In genomic region chr1:42846257-42847110, GRCh38 we compare ENCODE assay signal across 1 cellular context.
TF ChIP-seq lines count a peak whose summit lies in the region.

ZNF691 (plus strand) TSS chr1:42846613; CDS start chr1:42849659, 3,046 bp downstream.

TF ChIP-seq in K562, 482 proteins besides CTCF, POLR2A, EP300 and RAD21 (continued from another document and continues in another):
- TF ChIP-seq CHD7 (IDR thresholded peaks at IDR 0.05; ENCODE audit: low read depth, low read length) (no peak), ZNF253 (CRISPR knock-in tag; conservative IDR thresholded peaks at IDR 0.05) (no peak), PHF21A (IDR thresholded peaks at IDR 0.05; ENCODE audit: borderline replicate concordance, low read depth) (peak; percentile 45; the same call in 1 of the 2 replicates), IRF2 (CRISPR knock-in tag; IDR thresholded peaks at IDR 0.05) (no peak), ZFX (CRISPR knock-in tag; IDR thresholded peaks at IDR 0.05) (peak; percentile 93), EZH2 (IDR thresholded peaks at IDR 0.05; ENCODE audit: borderline replicate concordance, low read depth, low read length) (no peak), SNAPC5 (CRISPR knock-in tag; IDR thresholded peaks at IDR 0.05) (no peak), ZFPM2 (CRISPR knock-in tag; IDR thresholded peaks at IDR 0.05) (no peak), PHB2 (IDR thresholded peaks at IDR 0.05; ENCODE audit: low read depth) (no peak), POLR2B (IDR thresholded peaks at IDR 0.05; ENCODE audit: low read depth, partially characterized antibody) (peak; percentile 84), CEBPG (CRISPR knock-in tag; IDR thresholded peaks at IDR 0.05) (no peak), CEBPG (tag; conservative IDR thresholded peaks at IDR 0.05 in 1 of 2, IDR thresholded peaks at IDR 0.05 in 1 of 2) (no peak), ZNF668 (CRISPR knock-in tag; IDR thresholded peaks at IDR 0.05) (no peak), KLF16 (IDR thresholded peaks at IDR 0.05) (peak; percentile 35; the same call in 1 of the 2 replicates), ZNF3 (CRISPR knock-in tag; IDR thresholded peaks at IDR 0.05) (no peak), ZNF146 (CRISPR knock-in tag; IDR thresholded peaks at IDR 0.05; ENCODE audit: unreplicated experiment) (no peak), NR3C1 (CRISPR knock-in tag; IDR thresholded peaks at IDR 0.05) (no peak), NFE2 (IDR thresholded peaks at IDR 0.05; ENCODE audit: low read depth) (no peak), ARID2 (IDR thresholded peaks at IDR 0.05) (no peak; the same call in 1 of the 2 replicates), BMI1 (IDR thresholded peaks at IDR 0.05; ENCODE audit: low read length) (no peak), PTTG1 (tag; IDR thresholded peaks at IDR 0.05; ENCODE audit: low read depth) (no peak), NRF1 (conservative IDR thresholded peaks at IDR 0.05 in 1 of 2, IDR thresholded peaks at IDR 0.05 in 1 of 2) (peak; percentile 39 to 49; a peak in 3 of 4 replicates), CBX2 (IDR thresholded peaks at IDR 0.05; ENCODE audit: insufficient read depth, low read length, poor library complexity, severe bottlenecking) (no peak), ZNF408 (CRISPR knock-in tag; IDR thresholded peaks at IDR 0.05; ENCODE audit: low read depth) (no peak), EP400 (IDR thresholded peaks at IDR 0.05) (peak; percentile 85), SP1 (CRISPR knock-in tag; IDR thresholded peaks at IDR 0.05) (peak; percentile 90), TAL1 (IDR thresholded peaks at IDR 0.05) (peak; percentile 13; the same call in 1 of the 2 replicates), SRSF3 (IDR thresholded peaks at IDR 0.05; ENCODE audit: insufficient read depth, low read length) (0 out of 2 replicates have a peak, but pooled peaks have one; percentile 40), ZNF174 (CRISPR knock-in tag; IDR thresholded peaks at IDR 0.05) (no peak), LCOR (CRISPR knock-in tag; IDR thresholded peaks at IDR 0.05) (peak; percentile 83), GTF3C2 (IDR thresholded peaks at IDR 0.05; ENCODE audit: borderline replicate concordance, extremely low read depth, insufficient read length) (no peak)
- TF ChIP-seq, protein P1, sequence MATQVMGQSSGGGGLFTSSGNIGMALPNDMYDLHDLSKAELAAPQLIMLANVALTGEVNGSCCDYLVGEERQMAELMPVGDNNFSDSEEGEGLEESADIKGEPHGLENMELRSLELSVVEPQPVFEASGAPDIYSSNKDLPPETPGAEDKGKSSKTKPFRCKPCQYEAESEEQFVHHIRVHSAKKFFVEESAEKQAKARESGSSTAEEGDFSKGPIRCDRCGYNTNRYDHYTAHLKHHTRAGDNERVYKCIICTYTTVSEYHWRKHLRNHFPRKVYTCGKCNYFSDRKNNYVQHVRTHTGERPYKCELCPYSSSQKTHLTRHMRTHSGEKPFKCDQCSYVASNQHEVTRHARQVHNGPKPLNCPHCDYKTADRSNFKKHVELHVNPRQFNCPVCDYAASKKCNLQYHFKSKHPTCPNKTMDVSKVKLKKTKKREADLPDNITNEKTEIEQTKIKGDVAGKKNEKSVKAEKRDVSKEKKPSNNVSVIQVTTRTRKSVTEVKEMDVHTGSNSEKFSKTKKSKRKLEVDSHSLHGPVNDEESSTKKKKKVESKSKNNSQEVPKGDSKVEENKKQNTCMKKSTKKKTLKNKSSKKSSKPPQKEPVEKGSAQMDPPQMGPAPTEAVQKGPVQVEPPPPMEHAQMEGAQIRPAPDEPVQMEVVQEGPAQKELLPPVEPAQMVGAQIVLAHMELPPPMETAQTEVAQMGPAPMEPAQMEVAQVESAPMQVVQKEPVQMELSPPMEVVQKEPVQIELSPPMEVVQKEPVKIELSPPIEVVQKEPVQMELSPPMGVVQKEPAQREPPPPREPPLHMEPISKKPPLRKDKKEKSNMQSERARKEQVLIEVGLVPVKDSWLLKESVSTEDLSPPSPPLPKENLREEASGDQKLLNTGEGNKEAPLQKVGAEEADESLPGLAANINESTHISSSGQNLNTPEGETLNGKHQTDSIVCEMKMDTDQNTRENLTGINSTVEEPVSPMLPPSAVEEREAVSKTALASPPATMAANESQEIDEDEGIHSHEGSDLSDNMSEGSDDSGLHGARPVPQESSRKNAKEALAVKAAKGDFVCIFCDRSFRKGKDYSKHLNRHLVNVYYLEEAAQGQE (CRISPR knock-in tag; IDR thresholded peaks at IDR 0.05; ENCODE audit: low read depth), result 0 out of 2 replicates have a peak, but pooled peaks have one; percentile 65
- TF ChIP-seq, protein P2, sequence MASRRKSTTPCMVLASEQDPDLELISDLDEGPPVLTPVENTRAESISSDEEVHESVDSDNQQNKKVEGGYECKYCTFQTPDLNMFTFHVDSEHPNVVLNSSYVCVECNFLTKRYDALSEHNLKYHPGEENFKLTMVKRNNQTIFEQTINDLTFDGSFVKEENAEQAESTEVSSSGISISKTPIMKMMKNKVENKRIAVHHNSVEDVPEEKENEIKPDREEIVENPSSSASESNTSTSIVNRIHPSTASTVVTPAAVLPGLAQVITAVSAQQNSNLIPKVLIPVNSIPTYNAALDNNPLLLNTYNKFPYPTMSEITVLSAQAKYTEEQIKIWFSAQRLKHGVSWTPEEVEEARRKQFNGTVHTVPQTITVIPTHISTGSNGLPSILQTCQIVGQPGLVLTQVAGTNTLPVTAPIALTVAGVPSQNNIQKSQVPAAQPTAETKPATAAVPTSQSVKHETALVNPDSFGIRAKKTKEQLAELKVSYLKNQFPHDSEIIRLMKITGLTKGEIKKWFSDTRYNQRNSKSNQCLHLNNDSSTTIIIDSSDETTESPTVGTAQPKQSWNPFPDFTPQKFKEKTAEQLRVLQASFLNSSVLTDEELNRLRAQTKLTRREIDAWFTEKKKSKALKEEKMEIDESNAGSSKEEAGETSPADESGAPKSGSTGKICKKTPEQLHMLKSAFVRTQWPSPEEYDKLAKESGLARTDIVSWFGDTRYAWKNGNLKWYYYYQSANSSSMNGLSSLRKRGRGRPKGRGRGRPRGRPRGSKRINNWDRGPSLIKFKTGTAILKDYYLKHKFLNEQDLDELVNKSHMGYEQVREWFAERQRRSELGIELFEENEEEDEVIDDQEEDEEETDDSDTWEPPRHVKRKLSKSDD (conservative IDR thresholded peaks at IDR 0.05; ENCODE audit: low read length), result 0 out of 2 replicates have a peak, but pooled peaks have one; percentile 16
- TF ChIP-seq, protein P3, sequence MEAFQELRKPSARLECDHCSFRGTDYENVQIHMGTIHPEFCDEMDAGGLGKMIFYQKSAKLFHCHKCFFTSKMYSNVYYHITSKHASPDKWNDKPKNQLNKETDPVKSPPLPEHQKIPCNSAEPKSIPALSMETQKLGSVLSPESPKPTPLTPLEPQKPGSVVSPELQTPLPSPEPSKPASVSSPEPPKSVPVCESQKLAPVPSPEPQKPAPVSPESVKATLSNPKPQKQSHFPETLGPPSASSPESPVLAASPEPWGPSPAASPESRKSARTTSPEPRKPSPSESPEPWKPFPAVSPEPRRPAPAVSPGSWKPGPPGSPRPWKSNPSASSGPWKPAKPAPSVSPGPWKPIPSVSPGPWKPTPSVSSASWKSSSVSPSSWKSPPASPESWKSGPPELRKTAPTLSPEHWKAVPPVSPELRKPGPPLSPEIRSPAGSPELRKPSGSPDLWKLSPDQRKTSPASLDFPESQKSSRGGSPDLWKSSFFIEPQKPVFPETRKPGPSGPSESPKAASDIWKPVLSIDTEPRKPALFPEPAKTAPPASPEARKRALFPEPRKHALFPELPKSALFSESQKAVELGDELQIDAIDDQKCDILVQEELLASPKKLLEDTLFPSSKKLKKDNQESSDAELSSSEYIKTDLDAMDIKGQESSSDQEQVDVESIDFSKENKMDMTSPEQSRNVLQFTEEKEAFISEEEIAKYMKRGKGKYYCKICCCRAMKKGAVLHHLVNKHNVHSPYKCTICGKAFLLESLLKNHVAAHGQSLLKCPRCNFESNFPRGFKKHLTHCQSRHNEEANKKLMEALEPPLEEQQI (IDR thresholded peaks at IDR 0.05), result no peak
- TF ChIP-seq, protein P4, sequence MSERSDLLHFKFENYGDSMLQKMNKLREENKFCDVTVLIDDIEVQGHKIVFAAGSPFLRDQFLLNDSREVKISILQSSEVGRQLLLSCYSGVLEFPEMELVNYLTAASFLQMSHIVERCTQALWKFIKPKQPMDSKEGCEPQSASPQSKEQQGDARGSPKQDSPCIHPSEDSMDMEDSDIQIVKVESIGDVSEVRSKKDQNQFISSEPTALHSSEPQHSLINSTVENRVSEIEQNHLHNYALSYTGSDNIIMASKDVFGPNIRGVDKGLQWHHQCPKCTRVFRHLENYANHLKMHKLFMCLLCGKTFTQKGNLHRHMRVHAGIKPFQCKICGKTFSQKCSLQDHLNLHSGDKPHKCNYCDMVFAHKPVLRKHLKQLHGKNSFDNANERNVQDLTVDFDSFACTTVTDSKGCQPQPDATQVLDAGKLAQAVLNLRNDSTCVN (CRISPR knock-in tag; IDR thresholded peaks at IDR 0.05), result no peak; the same call in 1 of the 2 replicates
